Comparison of ENCODE assay signal across 28 cellular contexts in the genomic region with DNA sequence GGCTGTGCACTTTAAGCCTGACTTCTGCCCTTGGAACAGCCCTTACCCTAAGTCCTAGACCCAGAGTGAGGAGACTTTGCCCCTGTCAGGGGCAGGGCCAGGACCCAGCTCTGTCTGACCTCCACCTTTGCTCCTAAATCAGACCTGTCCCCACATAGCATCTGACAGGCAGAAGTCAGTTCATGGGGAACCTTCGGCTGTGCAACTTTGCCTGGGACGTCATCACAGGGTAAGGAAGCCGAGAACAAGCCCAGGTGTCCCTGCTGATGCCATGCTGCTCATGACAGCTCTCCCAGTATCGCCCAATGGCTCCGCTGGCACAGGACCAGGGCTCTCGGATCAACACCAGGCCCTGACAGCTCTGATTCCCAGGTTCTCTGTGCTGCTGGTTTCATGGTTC. TPM values are rescaled to one million over a fixed set of nuclear protein-coding genes. Genes with fewer than 3 reads are reported as not detected.
DNase-seq lines count a peak whose midpoint lies in the region; ATAC-seq, FAIRE-seq and TF ChIP-seq lines count a peak whose summit lies in the region.
"Had no signal": no experiment of that assay in that cellular context is flagged by ENCODE, and none has a peak within 500 bp of the region (broad histone marks: within the 10 kb centered on the region; RNA-seq: fewer than 3 reads in every experiment).

No MANE protein-coding gene starts in this region.

- H3K9ac ChIP-seq in kidney (ENCODE audit: low read length in 2 of 2), result no peak overlapping the region
- no peak overlapping the region for H3K9ac ChIP-seq in GM23248

- in situ Hi-C loops in Panc1 (cut with HindIII; ENCODE audit: low pct_unique_long_range_greater_than_20kb, low sequenced_read_pairs), result no loop called here
- in situ Hi-C loops in GM23248 (cut with MboI), result no loop called here

- H3K79me2 ChIP-seq in GM23248 (ENCODE audit: insufficient read depth), result peaks cover 34% of the 10 kb centered on the region

- DNase-seq in Panc1 (ENCODE audit: low read depth, low spot score), result no peak
- peak; percentile 38 for DNase-seq in kidney
- DNase-seq in nephron progenitor cell, result no peak
- peak; percentile 46 for DNase-seq in spleen
- no peak for DNase-seq in RCC 7860 (ENCODE audit: low spot score)
- DNase-seq in NCI-H526 treated with DMSO at 0.1 percent for 48 hours (lab: John Stamatoyannopoulos, UW), result no peak
- DNase-seq in GM23248, result no peak
- DNase-seq: CD8-positive, alpha-beta T cell; DMS79 treated with DMSO at 0.1 percent for 48 hours; GF-D8; HCEC 1CT; Kasumi-1; NCI-H1105; NCI-H1436 treated with DMSO at 0.1 percent for 48 hours; NCI-H187 treated with DMSO at 0.1 percent for 48 hours; NCI-H2107; NCI-H446; NCI-H524 treated with DMSO at 0.1 percent for 48 hours; NCI-H82; SJCRH30 had no signal

- H3K4me3 ChIP-seq in Panc1 (ENCODE audit: low read depth in 2 of 2, low read length in 2 of 2), result no peak overlapping the region
- H3K4me3 ChIP-seq in kidney (ENCODE audit: low read length in 2 of 2), result no peak overlapping the region
- no peak overlapping the region for H3K4me3 ChIP-seq in spleen
- no peak overlapping the region for H3K4me3 ChIP-seq in GM23248
- H3K4me3 ChIP-seq: K562, Peyer's patch, SJCRH30 had no signal

- intact Hi-C loops in Panc1 (cut with micrococcal nuclease; ENCODE audit: unreplicated experiment), result no loop called here
- intact Hi-C loops in kidney (cut with DNase I), result no loop called here
- intact Hi-C loops in spleen (cut with DNase I; ENCODE audit: low total_unique reads), result no loop called here

- H3K36me3 Mint-ChIP-seq in nephron progenitor cell (ENCODE audit: low read depth), result peaks cover 83% of the 10 kb centered on the region
- H3K36me3 Mint-ChIP-seq: CD8-positive, alpha-beta T cell had no signal

- peaks cover 3% of the 10 kb centered on the region for H3K27me3 Mint-ChIP-seq in nephron progenitor cell (ENCODE audit: low read depth, poor library complexity)

- no peak for TF ChIP-seq CTCF in Panc1 (IDR thresholded peaks at IDR 0.05)
- TF ChIP-seq CTCF in kidney (IDR thresholded peaks at IDR 0.05; ENCODE audit: borderline replicate concordance, extremely low read depth, insufficient read depth), result no peak
- no peak for TF ChIP-seq CTCF in nephron progenitor cell (IDR thresholded peaks at IDR 0.05)
- no peak for TF ChIP-seq CTCF in spleen (IDR thresholded peaks at IDR 0.05 in 8 of 11, conservative IDR thresholded peaks at IDR 0.05 in 3 of 11)

- CTCF ChIA-PET in Panc1 (lab: Charles Lee), result no interaction called here

- peak; percentile 1; the same call in 1 of the 2 replicates for ATAC-seq in Panc1
- ATAC-seq: CD8-positive, alpha-beta T cell; K562; SK-N-SH treated with all-trans-retinoic acid at 6 μM for 48 hours had no signal

- no peaks in the 10 kb centered on the region for H3K27me3 ChIP-seq in Panc1 (ENCODE audit: control insufficient read depth, insufficient read depth, low read length)
- H3K27me3 ChIP-seq in spleen (replicated peaks in 1 of 7), result no peaks in the 10 kb centered on the region
- H3K27me3 ChIP-seq in GM23248 (replicated peaks; ENCODE audit: insufficient read depth), result no peaks in the 10 kb centered on the region
- H3K27me3 ChIP-seq: Peyer's patch, SJCRH30 had no signal

- H3K4me1 ChIP-seq in Panc1 (ENCODE audit: control insufficient read depth, insufficient read depth, low read length) (peaks cover 84% of the 10 kb centered on the region), kidney (ENCODE audit: control insufficient read depth in 1 of 2, insufficient read depth in 1 of 2, low read depth in 1 of 2, low read length in 2 of 2) (peaks cover 2 to 16% of the 10 kb centered on the region in 2 donors), spleen (peaks cover 0 to 10% (median 5%) of the 10 kb centered on the region in 6 donors), GM23248 (ENCODE audit: insufficient read depth) (no peaks in the 10 kb centered on the region)
- H3K4me1 ChIP-seq: SJCRH30 had no signal

- no peak overlapping the region for H3K4me3 Mint-ChIP-seq in nephron progenitor cell
- H3K4me3 Mint-ChIP-seq: CD8-positive, alpha-beta T cell had no signal

- WGBS in spleen, 5 donors, result 93 to 97% (median 93%) methylated on average over 6 of the region's 6 CpGs
- 91 to 94% methylated on average over 6 of the region's 6 CpGs for WGBS in GM23248 (ENCODE audit: low coverage in 1 of 2, low lambda C conversion rate in 2 of 2, missing lambda C conversion rate in 2 of 2), 2 experiments

- peak overlapping the region; percentile 73 for H3K27ac ChIP-seq in Panc1 (ENCODE audit: low read length)
- H3K27ac ChIP-seq in kidney (ENCODE audit: low read depth in 2 of 2, low read length in 2 of 2), result no peak overlapping the region
- H3K27ac ChIP-seq in spleen, result peak overlapping the region in 1 of 8 donors; percentile 8
- no peak overlapping the region for H3K27ac ChIP-seq in GM23248
- H3K27ac ChIP-seq: C4-2B, HL-60, Peyer's patch, SJCRH30 had no signal

- H3F3A ChIP-seq in GM23248 (ENCODE audit: insufficient read depth), result no peaks in the 10 kb centered on the region

- H3K9me3 ChIP-seq in Panc1 (ENCODE audit: control insufficient read depth, insufficient read depth, low read depth, low read length) (no peaks in the 10 kb centered on the region), kidney (ENCODE audit: control insufficient read depth in 1 of 2, low read length in 2 of 2) (no peaks in the 10 kb centered on the region), spleen (no peaks in the 10 kb centered on the region), GM23248 (ENCODE audit: low read depth) (no peaks in the 10 kb centered on the region)
- H3K9me3 ChIP-seq: Peyer's patch had no signal

- no peak overlapping the region for H3K4me2 ChIP-seq in GM23248 (ENCODE audit: unreplicated experiment)

- BruUV-seq in Panc1 (replicated peaks; lab: Mats Ljungman, UMichigan), result no TSS peak

- no peak overlapping the region for H2AFZ ChIP-seq in GM23248

- H3K27ac Mint-ChIP-seq in nephron progenitor cell, result peak overlapping the region; percentile 61
- H3K27ac Mint-ChIP-seq: CD8-positive, alpha-beta T cell had no signal

- peaks cover 14% of the 10 kb centered on the region for H3K9me3 Mint-ChIP-seq in nephron progenitor cell
- H3K9me3 Mint-ChIP-seq: CD8-positive, alpha-beta T cell had no signal

- H3K4me1 Mint-ChIP-seq in nephron progenitor cell, result peaks cover 23% of the 10 kb centered on the region

- no peaks in the 10 kb centered on the region for H4K20me1 ChIP-seq in GM23248 (ENCODE audit: insufficient read depth)

- FAIRE-seq in kidney (lab: Jason Lieb, UNC) (no peak), RCC 7860 (lab: Jason Lieb, UNC) (no peak)
- FAIRE-seq: GM12891, H1, K562 had no signal

- POLR2A ChIA-PET in Panc1 (lab: Charles Lee), result no interaction called here

- H3K9me2 ChIP-seq in GM23248 (ENCODE audit: insufficient read depth), result no peaks in the 10 kb centered on the region

- TF ChIP-seq POLR2A in spleen (IDR thresholded peaks at IDR 0.05), result no peak

- H3K36me3 ChIP-seq in Panc1 (ENCODE audit: control insufficient read depth, insufficient read depth, low read length) (peaks cover 46% of the 10 kb centered on the region), kidney (ENCODE audit: control insufficient read depth in 1 of 2, insufficient read depth in 2 of 2, low read length in 2 of 2) (peaks cover 10 to 47% of the 10 kb centered on the region in 2 donors), spleen (peaks cover 0 to 77% (median 16%) of the 10 kb centered on the region in 6 donors), GM23248 (ENCODE audit: low read depth) (peaks cover 11% of the 10 kb centered on the region; the same call in 1 of the 2 replicates)

RNA-seq across cellular contexts. Expression of a gene that starts 55.4 kb away (rescaled TPM):
- total RNA-seq in Panc1 (2021; ENCODE audit: unreplicated experiment) (533 TPM), kidney (198 TPM), spleen (100 to 1,000 TPM; 122 to 247 (median 152) TPM)
- polyA plus RNA-seq in Panc1 (2012; ENCODE audit: insufficient read length), result 322 TPM
- polyA plus RNA-seq in kidney (ENCODE audit: insufficient read depth, low read depth, low replicate concordance) (38.4 TPM), spleen (10 to 100 TPM; 17.7 to 31.4 (median 20.9) TPM), GM23248 (2016; fragmentation: Nextera tagmentation; extraction: Ambion mirVana) (17.2 and 18.6 TPM in 2 replicates)
- total RNA-seq in GM23248 (2014; rRNA removed; shearing (Covaris generic)), result 47.0 and 48.1 TPM in 2 replicates
- total RNA-seq: A673 had no signal
- polyA plus RNA-seq: K562 had no signal

Comparison
In these comparisons a context has a peak if more than half of its experiments do, and no peak if none do; other contexts are left out.
1. DNase-seq: peak in kidney (single experiment) and spleen (single experiment); none in Panc1 (single experiment), nephron progenitor cell (single experiment), RCC 7860 (single experiment), NCI-H526 treated with DMSO at 0.1 percent for 48 hours (single experiment) and GM23248 (single experiment).